Comparison of ENCODE assay signal across 14 cellular contexts in the genomic region with DNA sequence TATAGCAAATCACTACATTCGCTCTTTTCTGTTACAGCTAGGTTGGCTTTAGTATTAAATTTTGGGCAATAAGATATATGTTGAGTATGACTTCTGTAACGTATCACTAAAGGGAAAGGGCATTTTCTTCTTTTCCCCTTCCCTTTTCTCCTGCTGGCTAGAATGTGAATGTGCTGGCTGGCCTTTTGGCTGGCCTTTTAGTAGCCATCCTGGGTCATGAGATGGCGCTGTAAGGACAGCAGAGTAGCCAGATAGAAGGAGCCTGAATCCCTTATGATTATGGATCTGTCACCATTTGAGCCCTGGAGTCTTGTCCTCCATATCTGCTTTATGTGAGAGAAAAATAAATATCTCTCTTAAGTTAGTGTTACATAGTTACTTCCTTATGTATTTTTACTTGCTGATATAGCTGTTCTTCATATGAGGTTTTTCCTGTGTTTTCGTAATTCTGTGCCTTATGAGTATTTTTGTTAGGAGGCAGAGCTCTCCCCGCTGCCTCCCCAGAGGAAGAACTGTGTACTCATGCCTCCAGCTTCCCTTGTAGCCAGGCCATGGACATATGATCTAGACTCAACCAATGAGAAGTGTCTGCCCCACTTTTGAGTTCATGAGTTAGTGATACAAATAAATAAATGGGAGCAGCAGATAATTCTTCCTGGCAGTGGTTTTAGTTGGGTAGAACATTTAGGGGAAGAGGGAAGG.
DNase-seq lines count a peak whose midpoint lies in the region; ATAC-seq, FAIRE-seq and TF ChIP-seq lines count a peak whose summit lies in the region.
"Had no signal": no experiment of that assay in that cellular context is flagged by ENCODE, and none has a peak within 500 bp of the region (broad histone marks: within the 10 kb centered on the region; RNA-seq: fewer than 3 reads in every experiment).

No MANE protein-coding gene starts in this region.

- H3K9me3 Mint-ChIP-seq in chondrocyte (ENCODE audit: low read depth) = peaks cover 2% of the 10 kb centered on the region

- peak; percentile 66 for ATAC-seq in HepG2
- ATAC-seq: stimulated activated naive CD8-positive, alpha-beta T cell treated with anti-CD3 and anti-CD28 coated beads, Interleukin-15, Interleukin-2, amounts not matched to agents 100 U/mL and 50 U/mL, for 24 hours had no signal

- peak; percentile 0 for DNase-seq in COLO829 (ENCODE audit: low spot score)
- DNase-seq in LNCaP clone FGC (ENCODE audit: low read depth) = no peak
- no peak for DNase-seq in chondrocyte (ENCODE audit: low spot score)
- DNase-seq in HepG2 (ENCODE audit: low spot score) = peak; percentile 8
- DNase-seq in posterior vena cava (ENCODE audit: low spot score) = no peak
- DNase-seq in germinal center (ENCODE audit: low spot score) = no peak
- DNase-seq in SHP77 treated with DMSO at 0.1 percent for 48 hours (lab: John Stamatoyannopoulos, UW) = no peak
- DNase-seq in vagina (ENCODE audit: extremely low spot score in 2 of 2) = no peak
- DNase-seq: activated CD4-positive, CD25-positive, alpha-beta regulatory T cell treated with anti-CD3 and anti-CD28 coated beads, Interleukin-2, amount 50 U/mL, for 72 hours; NCI-H1105 treated with DMSO at 0.1 percent for 48 hours; NCI-H524; pancreas; stimulated activated naive CD8-positive, alpha-beta T cell treated with anti-CD3 and anti-CD28 coated beads, Interleukin-15, Interleukin-2, amounts not matched to agents 100 U/mL and 50 U/mL, for 24 hours had no signal

- H3K79me2 ChIP-seq in HepG2 (ENCODE audit: insufficient read depth, low read length) = no peaks in the 10 kb centered on the region

- H4K20me1 ChIP-seq in HepG2 (ENCODE audit: insufficient read depth, low read length) = no peaks in the 10 kb centered on the region

- H3K36me3 Mint-ChIP-seq in chondrocyte (ENCODE audit: low read depth) = no peaks in the 10 kb centered on the region

- no peak overlapping the region for H3K4me3 Mint-ChIP-seq in chondrocyte (ENCODE audit: unreplicated experiment)

- no peak overlapping the region for H3K4me3 ChIP-seq in LNCaP clone FGC (ENCODE audit: low read depth, low read length)
- H3K4me3 ChIP-seq in HepG2 (replicated peaks in 1 of 3; ENCODE audit: insufficient read depth in 1 of 3, low read depth in 2 of 3, low read length in 3 of 3) = no peak overlapping the region
- H3K4me3 ChIP-seq in vagina = no peak overlapping the region
- H3K4me3 ChIP-seq: pancreas, SJCRH30 had no signal

- H3K9ac ChIP-seq in HepG2 (ENCODE audit: insufficient read depth, low read depth, low read length) = no peak overlapping the region

- H3K27me3 ChIP-seq in HepG2 (ENCODE audit: control insufficient read depth in 1 of 2, insufficient read depth in 2 of 2, low read length in 2 of 2) = no peaks in the 10 kb centered on the region
- no peaks in the 10 kb centered on the region for H3K27me3 ChIP-seq in vagina
- H3K27me3 ChIP-seq: pancreas, SJCRH30 had no signal

- H3K36me3 ChIP-seq in HepG2 (replicated peaks in 1 of 2; ENCODE audit: control insufficient read depth in 1 of 2, insufficient read depth in 2 of 2, low read length in 2 of 2) (no peaks in the 10 kb centered on the region), vagina (no peaks in the 10 kb centered on the region)
- H3K36me3 ChIP-seq: pancreas, SJCRH30 had no signal

- H3K27me3 Mint-ChIP-seq in chondrocyte (ENCODE audit: low read depth) = no peaks in the 10 kb centered on the region

- CTCF ChIA-PET in HepG2 (lab: Yijun Ruan, JAX; ENCODE audit: low intra/inter-chr PET ratio, low total read pairs) = no interaction called here

- 77% methylated on average over 5 of the region's 5 CpGs for WGBS in HepG2 (ENCODE audit: low lambda C conversion rate)

- H3K4me1 ChIP-seq in HepG2 (ENCODE audit: insufficient read depth, low read length) = peaks cover 7% of the 10 kb centered on the region
- H3K4me1 ChIP-seq in vagina = no peaks in the 10 kb centered on the region
- H3K4me1 ChIP-seq: SJCRH30 had no signal

- H3K4me2 ChIP-seq in HepG2 (ENCODE audit: low read depth, low read length) = no peak overlapping the region

- no peak for FAIRE-seq in HepG2 (lab: Jason Lieb, UNC)
- FAIRE-seq: pancreas had no signal

- H3K4me1 Mint-ChIP-seq in chondrocyte (ENCODE audit: low read depth) = no peaks in the 10 kb centered on the region

- intact Hi-C loops in HepG2 (cut with micrococcal nuclease; ENCODE audit: unreplicated experiment) (no loop called here), posterior vena cava (cut with DNase I) (no loop called here), vagina (cut with DNase I) (no loop called here)

- 0 out of 2 replicates have a peak, but pooled peaks have one; percentile 2 for TF ChIP-seq CTCF in LNCaP clone FGC (IDR thresholded peaks at IDR 0.05; ENCODE audit: control insufficient read depth, extremely low read depth, insufficient read depth)
- TF ChIP-seq CTCF in chondrocyte (IDR thresholded peaks at IDR 0.05) = peak; percentile 44
- TF ChIP-seq CTCF in HepG2 (CRISPR knock-in tag; IDR thresholded peaks at IDR 0.05) = 0 out of 2 replicates have a peak, but pooled peaks have one; percentile 13
- TF ChIP-seq CTCF in vagina (IDR thresholded peaks at IDR 0.05) = no peak

- in situ Hi-C loops in HepG2 (cut with HindIII; ENCODE audit: extremely low pct_ligation_motif_present, low pct_unique_long_range_greater_than_20kb) = no loop called here

- no TSS peak for BruUV-seq in HepG2 (replicated peaks; lab: Mats Ljungman, UMichigan)

- no peak for TF ChIP-seq RAD21 in HepG2 (CRISPR knock-in tag; IDR thresholded peaks at IDR 0.05)

- POLR2A ChIA-PET in HepG2 (lab: Yijun Ruan, JAX) = no interaction called here

- no peak for TF ChIP-seq EP300 in HepG2 (IDR thresholded peaks at IDR 0.05; ENCODE audit: low read depth in 2 of 2, low read length in 2 of 2)
- TF ChIP-seq EP300 in HepG2 (CRISPR knock-in tag; IDR thresholded peaks at IDR 0.05; ENCODE audit: borderline replicate concordance) = no peak

- no peak overlapping the region for H3K27ac Mint-ChIP-seq in chondrocyte (ENCODE audit: unreplicated experiment)

- no peak overlapping the region for H2AFZ ChIP-seq in HepG2 (ENCODE audit: low read length)

- TF ChIP-seq POLR2A in HepG2 (IDR thresholded peaks at IDR 0.05; ENCODE audit: insufficient read depth in 1 of 2, low read depth in 2 of 2, low read length in 2 of 2) (no peak), vagina (IDR thresholded peaks at IDR 0.05) (no peak)

- H3K9me3 ChIP-seq in HepG2 (ENCODE audit: low read length) = no peaks in the 10 kb centered on the region
- H3K9me3 ChIP-seq in vagina = no peaks in the 10 kb centered on the region
- H3K9me3 ChIP-seq: pancreas had no signal

- H3K27ac ChIP-seq in HepG2 (ENCODE audit: extremely low read length, insufficient read depth, low read length) (no peak overlapping the region), vagina (no peak overlapping the region)
- H3K27ac ChIP-seq: pancreas, SJCRH30 had no signal

TF ChIP-seq in HepG2, 621 proteins besides CTCF, POLR2A, EP300 and RAD21:
- TF ChIP-seq HDAC2 (CRISPR knock-in tag; IDR thresholded peaks at IDR 0.05) (no peak), STAG1 (CRISPR knock-in tag; IDR thresholded peaks at IDR 0.05) (peak; percentile 19; the same call in 1 of the 2 replicates), SMC3 (IDR thresholded peaks at IDR 0.05; ENCODE audit: low read length) (peak; percentile 2; the same call in 1 of the 2 replicates), ETV6 (CRISPR knock-in tag; conservative IDR thresholded peaks at IDR 0.05) (no peak)

Comparison
In these comparisons a context has a peak if more than half of its experiments do, and no peak if none do; other contexts are left out.
1. DNase-seq: peak in COLO829 (single experiment) and HepG2 (single experiment); none in LNCaP clone FGC (single experiment), chondrocyte (single experiment), posterior vena cava (single experiment), germinal center (single experiment), SHP77 treated with DMSO at 0.1 percent for 48 hours (single experiment) and vagina (0 of 2).
2. CTCF ChIP-seq: peak in LNCaP clone FGC (single experiment), chondrocyte (single experiment) and HepG2 (single experiment); none in vagina (0 of 3).